Comparison of ENCODE assay signal across 2 cellular contexts in genomic region chr9:137960496-137960895, GRCh38.
TF ChIP-seq lines count a peak whose summit lies in the region.

No MANE protein-coding gene starts in this region.

TF ChIP-seq in HCT116, 20 proteins besides CTCF, POLR2A, EP300 and RAD21:
- TF ChIP-seq EZH2phosphoT487 (IDR thresholded peaks at IDR 0.05; ENCODE audit: borderline replicate concordance) (no peak), ATF3 (IDR thresholded peaks at IDR 0.05) (no peak), SRF (IDR thresholded peaks at IDR 0.05; ENCODE audit: low read depth) (no peak), ELF1 (IDR thresholded peaks at IDR 0.05; ENCODE audit: borderline replicate concordance, low read depth) (no peak)

TF ChIP-seq in H1, 55 proteins besides CTCF, POLR2A, EP300 and RAD21:
- no peak for TF ChIP-seq POLR2AphosphoS5 (IDR thresholded peaks at IDR 0.05; ENCODE audit: low read depth, low read length)
- TF ChIP-seq CHD1 (IDR thresholded peaks at IDR 0.05; ENCODE audit: low read depth, low read length): no peak
- no peak for TF ChIP-seq NANOG (IDR thresholded peaks at IDR 0.05; ENCODE audit: insufficient read depth, low read depth, low read length, poor library complexity, severe bottlenecking)
- TF ChIP-seq RXRA (IDR thresholded peaks at IDR 0.05; ENCODE audit: insufficient read depth, low read depth, low read length): no peak
- TF ChIP-seq GTF2F1 (IDR thresholded peaks at IDR 0.05; ENCODE audit: borderline replicate concordance, low read depth, low read length): no peak
- TF ChIP-seq HDAC6 (IDR thresholded peaks at IDR 0.05; ENCODE audit: low read depth, low read length): no peak
- TF ChIP-seq USF2 (IDR thresholded peaks at IDR 0.05; ENCODE audit: low read length): no peak
- no peak for TF ChIP-seq TAF7 (optimal IDR thresholded peaks at IDR 0.05; ENCODE audit: borderline replicate concordance, low read depth, low read length)
- no peak for TF ChIP-seq KDM1A (IDR thresholded peaks at IDR 0.05; ENCODE audit: borderline replicate concordance, low read length)
- TF ChIP-seq SIN3A (conservative IDR thresholded peaks at IDR 0.05 in 1 of 2, IDR thresholded peaks at IDR 0.05 in 1 of 2; ENCODE audit: low read depth in 1 of 2, low read length in 2 of 2): no peak
- no peak for TF ChIP-seq SRF (IDR thresholded peaks at IDR 0.05; ENCODE audit: low read depth, low read length)
- TF ChIP-seq TBP (IDR thresholded peaks at IDR 0.05; ENCODE audit: low read depth, low read length): no peak
- TF ChIP-seq EGR1 (IDR thresholded peaks at IDR 0.05; ENCODE audit: borderline replicate concordance, low read depth, low read length): no peak
- no peak for TF ChIP-seq NRF1 (IDR thresholded peaks at IDR 0.05; ENCODE audit: low read depth, low read length)
- TF ChIP-seq ASH2L (IDR thresholded peaks at IDR 0.05; ENCODE audit: low read length): no peak
- no peak for TF ChIP-seq BACH1 (IDR thresholded peaks at IDR 0.05; ENCODE audit: low read length)
- TF ChIP-seq RNF2 (IDR thresholded peaks at IDR 0.05; ENCODE audit: borderline replicate concordance, low read depth, low read length, missing control alignments, poor library complexity, severe bottlenecking): no peak
- TF ChIP-seq CHD2 (IDR thresholded peaks at IDR 0.05; ENCODE audit: low read length): no peak
- no peak for TF ChIP-seq ZNF274 (IDR thresholded peaks at IDR 0.05; ENCODE audit: borderline replicate concordance, extremely low read depth, low read length)
- no peak for TF ChIP-seq RFX5 (IDR thresholded peaks at IDR 0.05; ENCODE audit: borderline replicate concordance, low read depth, low read length)
TF ChIP-seq in H1: peak in this region for 0.
